In genomic region chr3:18217512-18218174, GRCh38 we compare ENCODE assay signal across 21 cellular contexts.
A peak's percentile ranks its signal among the peaks of the same experiment; 100 is the strongest.
DNase-seq lines count a peak whose midpoint lies in the region; ATAC-seq and TF ChIP-seq lines count a peak whose summit lies in the region.
"Had no signal": no experiment of that assay in that cellular context is flagged by ENCODE, and none has a peak within 500 bp of the region (broad histone marks: within the 10 kb centered on the region; RNA-seq: fewer than 3 reads in every experiment).

No MANE protein-coding gene starts in this region.

- no peaks in the 10 kb centered on the region for H3F3A ChIP-seq in GM23248 (ENCODE audit: insufficient read depth)

- no peaks in the 10 kb centered on the region for H3K79me2 ChIP-seq in GM23248 (ENCODE audit: insufficient read depth)

- H3K4me1 ChIP-seq in GM23248 (ENCODE audit: insufficient read depth) = no peaks in the 10 kb centered on the region
- H3K4me1 ChIP-seq in mucosa of descending colon (ENCODE audit: low read depth) = no peaks in the 10 kb centered on the region

- H3K36me3 ChIP-seq in GM23248 (ENCODE audit: low read depth) (no peaks in the 10 kb centered on the region), mucosa of descending colon (ENCODE audit: low read depth) (no peaks in the 10 kb centered on the region)
- H3K36me3 ChIP-seq: pancreas, sigmoid colon, transverse colon had no signal

- ATAC-seq in GM18907 (IDR thresholded peaks at IDR 0.05; ENCODE audit: unreplicated experiment) = peak; percentile 66
- peak; percentile 72 for ATAC-seq in HG03354 (IDR thresholded peaks at IDR 0.05; ENCODE audit: poor library complexity, severe bottlenecking, unreplicated experiment)
- ATAC-seq in mucosa of descending colon = peak; percentile 10
- ATAC-seq: left colon; natural killer cell treated with Interleukin-12 subunit alpha and Interleukin-12 subunit beta and Interleukin-15 and Interleukin-18, amount 100 ng/mL, for 72 hours; pancreas; stimulated activated naive B cell treated with anti-CD40 and anti-IgM and Interleukin-4, amounts not matched to agents 10 μg/mL and 1 μg/mL and 100 μg/mL, for 72 hours had no signal

- WGBS in GM23248 (ENCODE audit: low coverage in 1 of 2, low lambda C conversion rate in 2 of 2, missing lambda C conversion rate in 2 of 2), 2 experiments = 34 to 35% methylated on average over 7 of the region's 7 CpGs

- in situ Hi-C loops in GM23248 (cut with MboI) = no loop called here

- H3K4me2 ChIP-seq in GM23248 (ENCODE audit: unreplicated experiment) = no peak overlapping the region

- no peak overlapping the region for H3K9ac ChIP-seq in GM23248

- no peak overlapping the region for H3K27ac ChIP-seq in GM23248
- H3K27ac ChIP-seq: pancreas, transverse colon had no signal

- no peak for TF ChIP-seq CTCF in mucosa of descending colon (IDR thresholded peaks at IDR 0.05)

- no peak overlapping the region for H3K4me3 ChIP-seq in GM23248
- no peak overlapping the region for H3K4me3 ChIP-seq in mucosa of descending colon
- H3K4me3 ChIP-seq: pancreas, transverse colon had no signal

- H2AFZ ChIP-seq in GM23248 = peak overlapping the region; percentile 34; the same call in 1 of the 2 replicates

- DNase-seq in GM23248 (no peak), mucosa of descending colon (no peak), GM19240 (ENCODE audit: insufficient read length, low spot score) (no peak), head of caudate nucleus (no peak), CD1c-positive myeloid dendritic cell (ENCODE audit: extremely low spot score) (no peak)
- DNase-seq: activated CD4-positive, alpha-beta T cell treated with anti-CD3 and anti-CD28 coated beads for 4 hours; activated effector memory CD4-positive, alpha-beta T cell treated with anti-CD3 and anti-CD28 coated beads, Interleukin-2, amount 50 U/mL, for 16 hours; AML-193; amniotic stem cell; COR-L47; H9; left colon; NCI-H524; pancreas; Right ventricle myocardium superior; sigmoid colon; stimulated activated naive B cell treated with anti-CD40 and anti-IgM and Interleukin-4, amounts not matched to agents 10 μg/mL and 1 μg/mL and 100 μg/mL, for 72 hours; transverse colon had no signal

- intact Hi-C loops in mucosa of descending colon (cut with DNase I, micrococcal nuclease) = no loop called here
- intact Hi-C loops in head of caudate nucleus (cut with DNase I) = no loop called here

- no peaks in the 10 kb centered on the region for H4K20me1 ChIP-seq in GM23248 (ENCODE audit: insufficient read depth)

- no peaks in the 10 kb centered on the region for H3K27me3 ChIP-seq in GM23248 (replicated peaks; ENCODE audit: insufficient read depth)
- H3K27me3 ChIP-seq: pancreas, sigmoid colon, transverse colon had no signal

- no peaks in the 10 kb centered on the region for H3K9me2 ChIP-seq in GM23248 (ENCODE audit: insufficient read depth)

- H3K9me3 ChIP-seq in GM23248 (ENCODE audit: low read depth) (no peaks in the 10 kb centered on the region), mucosa of descending colon (no peaks in the 10 kb centered on the region)
- H3K9me3 ChIP-seq: pancreas, sigmoid colon, transverse colon had no signal

Comparison
In these comparisons a context has a peak if more than half of its experiments do, and no peak if none do; other contexts are left out.
1. ATAC-seq: peak in every context shown above with its lines; median percentile 72 in HG03354; 66 in GM18907; 10 in mucosa of descending colon.